Comparison of ENCODE assay signal across 7 cellular contexts in the genomic region with DNA sequence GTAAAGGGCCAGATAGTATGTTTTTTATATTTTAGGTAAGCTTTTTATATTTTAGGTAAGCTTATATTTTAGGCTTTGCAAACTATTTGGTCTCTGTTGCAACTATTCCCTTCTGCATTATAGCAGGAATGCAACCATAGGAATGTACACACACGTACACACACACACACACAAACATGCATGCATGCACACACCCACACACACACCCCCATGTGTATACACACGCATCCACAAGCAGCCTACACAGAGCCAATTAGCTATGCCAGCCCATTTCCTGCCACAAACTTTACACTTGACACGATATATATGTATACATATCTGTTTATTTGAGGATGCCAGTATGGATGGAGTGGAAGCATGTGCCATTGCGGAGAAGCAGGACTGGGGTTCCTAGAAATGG.
"Had no signal": no experiment of that assay in that cellular context is flagged by ENCODE, and none has a peak within 500 bp of the region (broad histone marks: within the 10 kb centered on the region; RNA-seq: fewer than 3 reads in every experiment).

No MANE protein-coding gene starts in this region.

- H3K4me2 ChIP-seq: GM23338 had no signal

- ATAC-seq: GM23338, HCT116, HepG2 had no signal

- H3K36me3 ChIP-seq: HAP-1 had no signal

- FAIRE-seq: H1, H54, HepG2 had no signal

- H3K4me3 ChIP-seq: GM23338, HAP-1 had no signal

- H3K4me1 ChIP-seq: HAP-1 had no signal

- DNase-seq: KBM-7 had no signal

- H3K9me3 ChIP-seq: HAP-1 had no signal

- H2AFZ ChIP-seq: GM23338 had no signal
